1 cellular context compared by ENCODE assay signal in genomic region chr9:127715443-127716337, GRCh38.
TF ChIP-seq lines count a peak whose summit lies in the region.

A gene with protein sequence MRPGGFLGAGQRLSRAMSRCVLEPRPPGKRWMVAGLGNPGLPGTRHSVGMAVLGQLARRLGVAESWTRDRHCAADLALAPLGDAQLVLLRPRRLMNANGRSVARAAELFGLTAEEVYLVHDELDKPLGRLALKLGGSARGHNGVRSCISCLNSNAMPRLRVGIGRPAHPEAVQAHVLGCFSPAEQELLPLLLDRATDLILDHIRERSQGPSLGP (minus strand): TSS chr9:127715663. CDS start chr9:127715639, 24 bp downstream.
Gene TTC16, plus strand, starts transcription at chr9:127716079. Its CDS starts 67 bp downstream, at chr9:127716146.

TF ChIP-seq in K562, 482 proteins besides CTCF, POLR2A, EP300 and RAD21 (continued from another document and continues in another):
- TF ChIP-seq, protein P1, sequence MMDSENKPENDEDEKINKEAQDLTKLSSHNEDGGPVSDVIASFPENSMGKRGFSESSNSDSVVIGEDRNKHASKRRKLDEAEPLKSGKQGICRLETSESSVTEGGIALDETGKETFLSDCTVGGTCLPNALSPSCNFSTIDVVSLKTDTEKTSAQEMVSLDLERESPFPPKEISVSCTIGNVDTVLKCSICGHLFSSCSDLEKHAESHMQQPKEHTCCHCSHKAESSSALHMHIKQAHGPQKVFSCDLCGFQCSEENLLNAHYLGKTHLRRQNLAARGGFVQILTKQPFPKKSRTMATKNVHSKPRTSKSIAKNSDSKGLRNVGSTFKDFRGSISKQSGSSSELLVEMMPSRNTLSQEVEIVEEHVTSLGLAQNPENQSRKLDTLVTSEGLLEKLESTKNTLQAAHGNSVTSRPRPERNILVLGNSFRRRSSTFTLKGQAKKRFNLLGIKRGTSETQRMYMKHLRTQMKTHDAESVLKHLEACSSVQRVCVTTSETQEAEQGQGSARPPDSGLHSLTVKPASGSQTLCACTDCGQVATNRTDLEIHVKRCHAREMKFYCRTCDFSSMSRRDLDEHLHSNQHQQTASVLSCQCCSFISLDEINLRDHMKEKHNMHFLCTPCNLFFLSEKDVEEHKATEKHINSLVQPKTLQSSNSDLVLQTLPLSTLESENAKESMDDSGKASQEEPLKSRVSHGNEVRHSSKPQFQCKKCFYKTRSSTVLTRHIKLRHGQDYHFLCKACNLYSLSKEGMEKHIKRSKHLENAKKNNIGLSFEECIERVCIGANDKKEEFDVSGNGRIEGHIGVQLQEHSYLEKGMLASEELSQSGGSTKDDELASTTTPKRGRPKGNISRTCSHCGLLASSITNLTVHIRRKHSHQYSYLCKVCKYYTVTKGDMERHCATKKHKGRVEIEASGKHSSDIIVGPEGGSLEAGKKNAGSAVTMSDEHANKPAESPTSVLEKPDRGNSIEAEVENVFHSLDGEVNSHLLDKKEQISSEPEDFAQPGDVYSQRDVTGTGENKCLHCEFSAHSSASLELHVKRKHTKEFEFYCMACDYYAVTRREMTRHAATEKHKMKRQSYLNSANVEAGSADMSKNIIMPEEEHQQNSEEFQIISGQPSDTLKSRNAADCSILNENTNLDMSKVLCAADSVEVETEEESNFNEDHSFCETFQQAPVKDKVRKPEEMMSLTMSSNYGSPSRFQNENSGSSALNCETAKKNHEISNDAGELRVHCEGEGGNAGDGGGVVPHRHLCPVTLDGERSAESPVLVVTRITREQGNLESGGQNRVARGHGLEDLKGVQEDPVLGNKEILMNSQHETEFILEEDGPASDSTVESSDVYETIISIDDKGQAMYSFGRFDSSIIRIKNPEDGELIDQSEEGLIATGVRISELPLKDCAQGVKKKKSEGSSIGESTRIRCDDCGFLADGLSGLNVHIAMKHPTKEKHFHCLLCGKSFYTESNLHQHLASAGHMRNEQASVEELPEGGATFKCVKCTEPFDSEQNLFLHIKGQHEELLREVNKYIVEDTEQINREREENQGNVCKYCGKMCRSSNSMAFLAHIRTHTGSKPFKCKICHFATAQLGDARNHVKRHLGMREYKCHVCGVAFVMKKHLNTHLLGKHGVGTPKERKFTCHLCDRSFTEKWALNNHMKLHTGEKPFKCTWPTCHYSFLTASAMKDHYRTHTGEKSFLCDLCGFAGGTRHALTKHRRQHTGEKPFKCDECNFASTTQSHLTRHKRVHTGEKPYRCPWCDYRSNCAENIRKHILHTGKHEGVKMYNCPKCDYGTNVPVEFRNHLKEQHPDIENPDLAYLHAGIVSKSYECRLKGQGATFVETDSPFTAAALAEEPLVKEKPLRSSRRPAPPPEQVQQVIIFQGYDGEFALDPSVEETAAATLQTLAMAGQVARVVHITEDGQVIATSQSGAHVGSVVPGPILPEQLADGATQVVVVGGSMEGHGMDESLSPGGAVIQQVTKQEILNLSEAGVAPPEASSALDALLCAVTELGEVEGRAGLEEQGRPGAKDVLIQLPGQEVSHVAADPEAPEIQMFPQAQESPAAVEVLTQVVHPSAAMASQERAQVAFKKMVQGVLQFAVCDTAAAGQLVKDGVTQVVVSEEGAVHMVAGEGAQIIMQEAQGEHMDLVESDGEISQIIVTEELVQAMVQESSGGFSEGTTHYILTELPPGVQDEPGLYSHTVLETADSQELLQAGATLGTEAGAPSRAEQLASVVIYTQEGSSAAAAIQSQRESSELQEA (IDR thresholded peaks at IDR 0.05; ENCODE audit: low read depth) = no peak
- TF ChIP-seq MTA1 (IDR thresholded peaks at IDR 0.05; ENCODE audit: borderline replicate concordance) = peak; percentile 47; the same call in 1 of the 2 replicates
- TF ChIP-seq ZFP30 (CRISPR knock-in tag; IDR thresholded peaks at IDR 0.05; ENCODE audit: borderline replicate concordance) = no peak
- TF ChIP-seq DMBX1 (CRISPR knock-in tag; IDR thresholded peaks at IDR 0.05; ENCODE audit: borderline replicate concordance) = no peak
- TF ChIP-seq CUX1 (CRISPR knock-in tag; IDR thresholded peaks at IDR 0.05) = no peak
- TF ChIP-seq FOXK2 (conservative IDR thresholded peaks at IDR 0.05 in 1 of 2, IDR thresholded peaks at IDR 0.05 in 1 of 2; ENCODE audit: low read depth in 2 of 2) = peak; percentile 70 to 75; a peak in 3 of 4 replicates
- peak; percentile 79; the same call in 1 of the 2 replicates for TF ChIP-seq ELF4 (CRISPR knock-in tag; IDR thresholded peaks at IDR 0.05)
- peak; percentile 70 for TF ChIP-seq MYC (IDR thresholded peaks at IDR 0.05; ENCODE audit: low read depth, low read length)
- no peak for TF ChIP-seq MYC (CRISPR knock-in tag; IDR thresholded peaks at IDR 0.05; ENCODE audit: borderline replicate concordance, low read depth)
- no peak for TF ChIP-seq BCLAF1 (IDR thresholded peaks at IDR 0.05; ENCODE audit: borderline replicate concordance in 1 of 2, control insufficient read depth in 1 of 2, low read depth in 2 of 2, low read length in 1 of 2)
- peak; percentile 90 for TF ChIP-seq GABPB1 (CRISPR knock-in tag; IDR thresholded peaks at IDR 0.05)
- TF ChIP-seq, protein P2, sequence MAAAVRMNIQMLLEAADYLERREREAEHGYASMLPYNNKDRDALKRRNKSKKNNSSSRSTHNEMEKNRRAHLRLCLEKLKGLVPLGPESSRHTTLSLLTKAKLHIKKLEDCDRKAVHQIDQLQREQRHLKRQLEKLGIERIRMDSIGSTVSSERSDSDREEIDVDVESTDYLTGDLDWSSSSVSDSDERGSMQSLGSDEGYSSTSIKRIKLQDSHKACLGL (CRISPR knock-in tag; IDR thresholded peaks at IDR 0.05; ENCODE audit: borderline replicate concordance, poor library complexity, severe bottlenecking) = no peak
- peak; percentile 79 for TF ChIP-seq POLR2G (IDR thresholded peaks at IDR 0.05; ENCODE audit: low read depth, low read length)
- TF ChIP-seq, protein P3, sequence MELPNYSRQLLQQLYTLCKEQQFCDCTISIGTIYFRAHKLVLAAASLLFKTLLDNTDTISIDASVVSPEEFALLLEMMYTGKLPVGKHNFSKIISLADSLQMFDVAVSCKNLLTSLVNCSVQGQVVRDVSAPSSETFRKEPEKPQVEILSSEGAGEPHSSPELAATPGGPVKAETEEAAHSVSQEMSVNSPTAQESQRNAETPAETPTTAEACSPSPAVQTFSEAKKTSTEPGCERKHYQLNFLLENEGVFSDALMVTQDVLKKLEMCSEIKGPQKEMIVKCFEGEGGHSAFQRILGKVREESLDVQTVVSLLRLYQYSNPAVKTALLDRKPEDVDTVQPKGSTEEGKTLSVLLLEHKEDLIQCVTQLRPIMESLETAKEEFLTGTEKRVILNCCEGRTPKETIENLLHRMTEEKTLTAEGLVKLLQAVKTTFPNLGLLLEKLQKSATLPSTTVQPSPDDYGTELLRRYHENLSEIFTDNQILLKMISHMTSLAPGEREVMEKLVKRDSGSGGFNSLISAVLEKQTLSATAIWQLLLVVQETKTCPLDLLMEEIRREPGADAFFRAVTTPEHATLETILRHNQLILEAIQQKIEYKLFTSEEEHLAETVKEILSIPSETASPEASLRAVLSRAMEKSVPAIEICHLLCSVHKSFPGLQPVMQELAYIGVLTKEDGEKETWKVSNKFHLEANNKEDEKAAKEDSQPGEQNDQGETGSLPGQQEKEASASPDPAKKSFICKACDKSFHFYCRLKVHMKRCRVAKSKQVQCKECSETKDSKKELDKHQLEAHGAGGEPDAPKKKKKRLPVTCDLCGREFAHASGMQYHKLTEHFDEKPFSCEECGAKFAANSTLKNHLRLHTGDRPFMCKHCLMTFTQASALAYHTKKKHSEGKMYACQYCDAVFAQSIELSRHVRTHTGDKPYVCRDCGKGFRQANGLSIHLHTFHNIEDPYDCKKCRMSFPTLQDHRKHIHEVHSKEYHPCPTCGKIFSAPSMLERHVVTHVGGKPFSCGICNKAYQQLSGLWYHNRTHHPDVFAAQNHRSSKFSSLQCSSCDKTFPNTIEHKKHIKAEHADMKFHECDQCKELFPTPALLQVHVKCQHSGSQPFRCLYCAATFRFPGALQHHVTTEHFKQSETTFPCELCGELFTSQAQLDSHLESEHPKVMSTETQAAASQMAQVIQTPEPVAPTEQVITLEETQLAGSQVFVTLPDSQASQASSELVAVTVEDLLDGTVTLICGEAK (IDR thresholded peaks at IDR 0.05) = peak; percentile 86
- TF ChIP-seq, protein P3 (CRISPR knock-in tag; IDR thresholded peaks at IDR 0.05) = no peak
- no peak for TF ChIP-seq EWSR1 (IDR thresholded peaks at IDR 0.05; ENCODE audit: borderline replicate concordance, low read depth, partially characterized antibody)
- TF ChIP-seq PML (IDR thresholded peaks at IDR 0.05; ENCODE audit: low read length) = no peak
- TF ChIP-seq NFYB (IDR thresholded peaks at IDR 0.05; ENCODE audit: extremely low read depth, insufficient read length) = peak; percentile 73
- TF ChIP-seq, protein P4, sequence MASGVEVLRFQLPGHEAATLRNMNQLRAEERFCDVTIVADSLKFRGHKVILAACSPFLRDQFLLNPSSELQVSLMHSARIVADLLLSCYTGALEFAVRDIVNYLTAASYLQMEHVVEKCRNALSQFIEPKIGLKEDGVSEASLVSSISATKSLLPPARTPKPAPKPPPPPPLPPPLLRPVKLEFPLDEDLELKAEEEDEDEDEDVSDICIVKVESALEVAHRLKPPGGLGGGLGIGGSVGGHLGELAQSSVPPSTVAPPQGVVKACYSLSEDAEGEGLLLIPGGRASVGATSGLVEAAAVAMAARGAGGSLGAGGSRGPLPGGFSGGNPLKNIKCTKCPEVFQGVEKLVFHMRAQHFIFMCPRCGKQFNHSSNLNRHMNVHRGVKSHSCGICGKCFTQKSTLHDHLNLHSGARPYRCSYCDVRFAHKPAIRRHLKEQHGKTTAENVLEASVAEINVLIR (CRISPR knock-in tag; IDR thresholded peaks at IDR 0.05) = peak; percentile 93
